ENCODE assay signal across 17 cellular contexts in genomic region chr6:42761287-42762067, GRCh38. TPM values are rescaled to one million over a fixed set of nuclear protein-coding genes. Genes with fewer than 3 reads are reported as not detected.
"Had no signal": no experiment of that assay in that cellular context is flagged by ENCODE, and none has a peak within 500 bp of the region (broad histone marks: within the 10 kb centered on the region; RNA-seq: fewer than 3 reads in every experiment).

No MANE protein-coding gene starts in this region.

- ATAC-seq: gastroesophageal sphincter, right cardiac atrium had no signal

- H3K27me3 ChIP-seq: esophagus squamous epithelium, gastroesophageal sphincter had no signal

- H3K4me2 ChIP-seq: smooth muscle cell had no signal

- FAIRE-seq: colon, islet of Langerhans, urothelium cell line had no signal

- H3K27ac ChIP-seq: esophagus squamous epithelium, gastroesophageal sphincter had no signal

- H3K4me1 ChIP-seq: esophagus squamous epithelium, gastroesophageal sphincter had no signal

- H3K4me3 Mint-ChIP-seq: naive B cell, type B pancreatic cell had no signal

- H3K9me3 Mint-ChIP-seq: naive B cell, type B pancreatic cell had no signal

- H3K27me3 Mint-ChIP-seq: naive B cell, type B pancreatic cell had no signal

- DNase-seq: dermis blood vessel endothelial cell; esophagus squamous epithelium; foreskin fibroblast; kidney glomerular epithelial cell; mesendoderm; naive B cell; right cardiac atrium; stimulated activated CD4-positive, alpha-beta T cell treated with anti-CD3 and anti-CD28 coated beads, Interleukin-2, amount 100 ng/mL, for 48 hours; stimulated activated naive CD4-positive, alpha-beta T cell treated with Interleukin-2 at 50 U/mL for 16 hours had no signal

- H3K27ac Mint-ChIP-seq: type B pancreatic cell had no signal

- H3K4me3 ChIP-seq: esophagus squamous epithelium, gastroesophageal sphincter, smooth muscle cell had no signal

- H3K9me3 ChIP-seq: esophagus squamous epithelium, gastroesophageal sphincter had no signal

RNA-seq across cellular contexts. Expression of gene PRPH2, which starts 39.1 kb away (rescaled TPM):
- total RNA-seq: osteocyte, smooth muscle cell had no signal
- polyA plus RNA-seq: neural cell, smooth muscle cell had no signal
